In genomic region chr16:89507834-89508590, GRCh38 we compare ENCODE assay signal across 8 cellular contexts. TPM values are rescaled to one million over a fixed set of nuclear protein-coding genes. Genes with fewer than 3 reads are reported as not detected.
DNase-seq lines count a peak whose midpoint lies in the region; ATAC-seq, FAIRE-seq and TF ChIP-seq lines count a peak whose summit lies in the region.

Gene SPG7, plus strand, starts transcription at chr16:89508403. Its CDS starts 15 bp downstream, at chr16:89508418.

- peaks cover 20% of the 10 kb centered on the region for H3K36me3 Mint-ChIP-seq in central memory CD8-positive, alpha-beta T cell (ENCODE audit: insufficient read depth)

- H3K36me3 ChIP-seq in kidney (ENCODE audit: control insufficient read depth in 1 of 2, insufficient read depth in 2 of 2, low read length in 2 of 2), result peaks cover 5 to 12% of the 10 kb centered on the region in 2 donors

- peak; percentile 100 for DNase-seq in AG08396 (ENCODE audit: low spot score)
- peak; percentile 40 for DNase-seq in NCI-H446 treated with DMSO at 0.1 percent for 48 hours (lab: John Stamatoyannopoulos, UW)
- peak; percentile 89 to 91 for DNase-seq in central memory CD8-positive, alpha-beta T cell (ENCODE audit: low spot score in 2 of 2)
- peak; percentile 94 for DNase-seq in kidney
- peak; percentile 88 to 89 for DNase-seq in stimulated activated CD4-positive, alpha-beta T cell treated with anti-CD3 and anti-CD28 coated beads, Interleukin-15, amount 100 ng/mL, for 1 hour (ENCODE audit: low read depth in 1 of 2, low spot score in 1 of 2)

- peak within 1 kb of the TSS; percentile 72 for H3K4me3 Mint-ChIP-seq in central memory CD8-positive, alpha-beta T cell

- peaks cover 11 to 30% of the 10 kb centered on the region in 2 donors for H3K4me1 ChIP-seq in kidney (ENCODE audit: control insufficient read depth in 1 of 2, insufficient read depth in 1 of 2, low read depth in 1 of 2, low read length in 2 of 2)

- peak within 1 kb of the TSS; percentile 86 to 89 for H3K4me3 ChIP-seq in kidney (ENCODE audit: low read length in 2 of 2)

- H3K9me3 ChIP-seq in kidney (ENCODE audit: control insufficient read depth in 1 of 2, low read length in 2 of 2), result no peaks in the 10 kb centered on the region

- H3K9me3 Mint-ChIP-seq in central memory CD8-positive, alpha-beta T cell, result no peaks in the 10 kb centered on the region

- no peak for FAIRE-seq in kidney (lab: Jason Lieb, UNC)

- H3K9ac ChIP-seq in kidney (ENCODE audit: low read length in 2 of 2), result peak within 1 kb of the TSS; percentile 87 to 98

- TF ChIP-seq CTCF in kidney (IDR thresholded peaks at IDR 0.05; ENCODE audit: borderline replicate concordance, extremely low read depth, insufficient read depth), result no peak

- ATAC-seq in GM18873 (IDR thresholded peaks at IDR 0.05; ENCODE audit: low FRiP score, unreplicated experiment), result peak; percentile 53
- ATAC-seq in HG03108 (IDR thresholded peaks at IDR 0.05; ENCODE audit: unreplicated experiment), result peak; percentile 52
- peak; percentile 64 to 71 for ATAC-seq in activated CD4-positive, CD25-positive, alpha-beta regulatory T cell treated with anti-CD3 and anti-CD28 coated beads, Interleukin-2, amount 50 U/mL, for 24 hours
- peak; percentile 62 for ATAC-seq in central memory CD8-positive, alpha-beta T cell (replicated peaks; ENCODE audit: extremely low read depth, poor library complexity, severe bottlenecking)

- H3K27ac Mint-ChIP-seq in central memory CD8-positive, alpha-beta T cell (ENCODE audit: low read depth), result peak within 1 kb of the TSS; percentile 64

- intact Hi-C loops in kidney (cut with DNase I), result loop anchor here (10.0 kb wide), 1 partner anchor 173 kb away; no protein-coding TSS in a partner anchor

- peaks cover 22% of the 10 kb centered on the region for H3K4me1 Mint-ChIP-seq in central memory CD8-positive, alpha-beta T cell

- no peaks in the 10 kb centered on the region for H3K27me3 Mint-ChIP-seq in central memory CD8-positive, alpha-beta T cell

- peak within 1 kb of the TSS; percentile 89 to 90 for H3K27ac ChIP-seq in kidney (ENCODE audit: low read depth in 2 of 2, low read length in 2 of 2)

RNA-seq across cellular contexts. Expression of gene SPG7, which starts in this region (rescaled TPM):
- 108 TPM for total RNA-seq in kidney
- polyA plus RNA-seq in kidney (ENCODE audit: insufficient read depth, low read depth, low replicate concordance), result 71.0 TPM

Comparison
In these comparisons a context has a peak if more than half of its experiments do, and no peak if none do; other contexts are left out.
1. Peak in every context shown above with its lines: DNase-seq, ATAC-seq, H3K4me3 ChIP-seq and H3K27ac ChIP-seq.
2. DNase-seq: peak in every context shown above with its lines; median percentile 100 in AG08396; 94 in kidney; 90 in central memory CD8-positive, alpha-beta T cell; 88 in stimulated activated CD4-positive, alpha-beta T cell treated with anti-CD3 and anti-CD28 coated beads, Interleukin-15, amount 100 ng/mL, for 1 hour; 40 in NCI-H446 treated with DMSO at 0.1 percent for 48 hours.